Comparison of ENCODE assay signal across 1 cellular context in genomic region chr9:129751841-129752801, GRCh38.
TF ChIP-seq lines count a peak whose summit lies in the region.

No MANE protein-coding gene starts in this region.

TF ChIP-seq in IMR-90, 13 proteins besides CTCF, POLR2A, EP300 and RAD21:
- no peak for TF ChIP-seq MXI1 (IDR thresholded peaks at IDR 0.05; ENCODE audit: borderline replicate concordance, low read depth, low read length)
- no peak for TF ChIP-seq FOS (IDR thresholded peaks at IDR 0.05; ENCODE audit: low read depth, low read length)
TF ChIP-seq in IMR-90: peak in this region for 0.
